In the genomic region with DNA sequence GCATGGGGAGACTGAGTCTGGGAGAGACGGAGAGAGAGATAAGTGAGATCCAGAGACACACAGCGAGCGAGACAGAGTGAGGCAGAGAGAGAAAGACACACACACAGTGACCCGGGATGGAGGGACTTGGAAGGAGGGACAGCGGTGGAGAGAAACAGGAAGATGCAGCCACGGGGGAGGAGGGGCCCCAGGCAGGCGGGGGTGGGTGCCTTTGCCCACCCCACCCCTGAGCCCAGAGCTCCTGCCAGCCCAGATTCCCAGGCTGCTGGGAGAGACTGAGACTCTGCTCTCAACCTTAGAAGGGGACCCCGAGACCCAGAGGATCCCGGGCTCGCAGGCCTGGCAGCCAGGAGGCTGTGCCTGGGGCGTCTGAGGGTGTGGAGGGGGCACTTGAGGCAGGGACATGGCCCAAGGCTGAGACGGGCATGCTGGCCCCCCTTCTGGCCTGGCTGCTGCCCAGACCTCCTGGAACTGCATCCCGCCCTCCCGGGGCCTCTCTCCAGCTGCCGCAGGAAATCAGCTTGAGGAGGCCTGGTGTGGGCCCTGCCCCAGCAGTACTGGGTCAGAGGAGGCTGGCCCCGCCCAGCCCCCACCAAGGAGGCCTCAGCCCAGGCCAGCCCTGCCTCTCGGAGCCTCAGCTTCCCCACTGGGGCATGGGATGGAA, we compare ENCODE assay signal across 9 cellular contexts. TPM values are rescaled to one million over a fixed set of nuclear protein-coding genes. Genes with fewer than 3 reads are reported as not detected.
A peak's percentile ranks its signal among the peaks of the same experiment; 100 is the strongest.
DNase-seq lines count a peak whose midpoint lies in the region; ATAC-seq, FAIRE-seq and TF ChIP-seq lines count a peak whose summit lies in the region.
"Had no signal": no experiment of that assay in that cellular context is flagged by ENCODE, and none has a peak within 500 bp of the region (broad histone marks: within the 10 kb centered on the region; RNA-seq: fewer than 3 reads in every experiment).

No MANE protein-coding gene starts in this region.

- intact Hi-C loops in lower leg skin (cut with DNase I; ENCODE audit: low total_unique reads), result no loop called here

- H3K9ac ChIP-seq in HUES6 (ENCODE audit: low read length), result no peak overlapping the region
- H3K9ac ChIP-seq in subcutaneous abdominal adipose tissue (ENCODE audit: low read length in 5 of 5), result peak overlapping the region in 2 of 5 donors; percentile 60 to 71

- ATAC-seq in GM18520 (IDR thresholded peaks at IDR 0.05; ENCODE audit: unreplicated experiment), result no peak

- peaks cover 84% of the 10 kb centered on the region for H3K36me3 ChIP-seq in HUES6 (ENCODE audit: control insufficient read depth, insufficient read depth, low read length)
- H3K36me3 ChIP-seq in subcutaneous abdominal adipose tissue (ENCODE audit: control insufficient read depth in 5 of 5, insufficient read depth in 5 of 5, low read length in 5 of 5), result peaks cover 0 to 97% (median 84%) of the 10 kb centered on the region in 5 donors

- H3K4me3 ChIP-seq in HUES6 (ENCODE audit: low read depth, low read length), result no peak overlapping the region
- no peak overlapping the region for H3K4me3 ChIP-seq in lower leg skin (ENCODE audit: low read depth, poor library complexity, severe bottlenecking)
- H3K4me3 ChIP-seq in subcutaneous abdominal adipose tissue (ENCODE audit: low read depth in 1 of 5, low read length in 5 of 5), result peak overlapping the region in 1 of 5 donors; percentile 9

- TF ChIP-seq CTCF in lower leg skin (IDR thresholded peaks at IDR 0.05), result no peak

- no peak for TF ChIP-seq POLR2A in lower leg skin (IDR thresholded peaks at IDR 0.05)
- TF ChIP-seq POLR2A in GM12891 (IDR thresholded peaks at IDR 0.05; ENCODE audit: low read depth, low read length), result no peak

- DNase-seq in lower leg skin (ENCODE audit: low spot score in 2 of 2), result peak; percentile 53 to 96
- no peak for DNase-seq in GM12891 (ENCODE audit: insufficient read length, low spot score)
- DNase-seq in stimulated activated CD4-positive, alpha-beta T cell treated with anti-CD3 and anti-CD28 coated beads, Interleukin-4, amount 100 ng/mL, for 4 hours, result no peak
- no peak for DNase-seq in NCI-H1105 treated with DMSO at 0.1 percent for 48 hours (lab: John Stamatoyannopoulos, UW)

- H3K27me3 ChIP-seq in HUES6 (ENCODE audit: control insufficient read depth, insufficient read depth, low read length), result no peaks in the 10 kb centered on the region
- no peaks in the 10 kb centered on the region for H3K27me3 ChIP-seq in subcutaneous abdominal adipose tissue (ENCODE audit: control insufficient read depth in 5 of 5, insufficient read depth in 4 of 5, low read length in 5 of 5)

- FAIRE-seq in GM12891 (lab: Jason Lieb, UNC), result no peak
- FAIRE-seq: TTC549 had no signal

- H3K27ac ChIP-seq in HUES6 (ENCODE audit: low read depth, low read length) (peak overlapping the region; percentile 16; the same call in 1 of the 2 replicates), cingulate gyrus (ENCODE audit: low read depth, low read length) (peak overlapping the region; percentile 54), subcutaneous abdominal adipose tissue (ENCODE audit: low read depth, low read length) (peak overlapping the region; percentile 42)

- H3K9me3 ChIP-seq in HUES6 (ENCODE audit: control insufficient read depth, insufficient read depth, low read depth, low read length) (no peaks in the 10 kb centered on the region), subcutaneous abdominal adipose tissue (ENCODE audit: control insufficient read depth in 5 of 5, low read length in 5 of 5) (no peaks in the 10 kb centered on the region)

- H3K4me1 ChIP-seq in HUES6 (ENCODE audit: control insufficient read depth, insufficient read depth, low read length) (peaks cover 23% of the 10 kb centered on the region), subcutaneous abdominal adipose tissue (ENCODE audit: control insufficient read depth in 5 of 5, insufficient read depth in 5 of 5, low read length in 5 of 5) (peaks cover 22 to 97% (median 90%) of the 10 kb centered on the region in 5 donors)

- 12 to 32% methylated on average over 11 to 12 of the region's 17 CpGs for WGBS in lower leg skin, 2 donors

TF ChIP-seq in GM12891, 5 proteins besides CTCF, POLR2A, EP300 and RAD21:
- no peak for TF ChIP-seq SPI1 (IDR thresholded peaks at IDR 0.05; ENCODE audit: low read depth, low read length)
- no peak for TF ChIP-seq POU2F2 (IDR thresholded peaks at IDR 0.05; ENCODE audit: low read depth, low read length)
- TF ChIP-seq PAX5 (IDR thresholded peaks at IDR 0.05; ENCODE audit: insufficient read depth, low read length, severe bottlenecking), result no peak
- no peak for TF ChIP-seq TAF1 (IDR thresholded peaks at IDR 0.05; ENCODE audit: low read depth, low read length)

RNA-seq across cellular contexts. Expression of a gene that starts 18.1 kb away (rescaled TPM):
- not detected for total RNA-seq in lower leg skin
- not detected for polyA plus RNA-seq in GM12891 (2012; ENCODE audit: low read depth, missing spikeins)

RNA-seq across cellular contexts. Expression of a gene that starts 32.6 kb away (rescaled TPM):
- total RNA-seq in lower leg skin, result not detected
- polyA plus RNA-seq in GM12891 (2012; ENCODE audit: low read depth, missing spikeins), result not detected

RNA-seq across cellular contexts. Expression of a gene that starts 45.4 kb away (rescaled TPM):
- 10 to 100 TPM; 24.0 to 42.6 (median 30.3) TPM for total RNA-seq in lower leg skin
- 0.63 TPM for polyA plus RNA-seq in GM12891 (2012; ENCODE audit: low read depth, missing spikeins)

Comparison
In these comparisons a context has a peak if more than half of its experiments do, and no peak if none do; other contexts are left out.
1. DNase-seq: peak in lower leg skin (2 of 2); none in GM12891 (single experiment), stimulated activated CD4-positive, alpha-beta T cell treated with anti-CD3 and anti-CD28 coated beads, Interleukin-4, amount 100 ng/mL, for 4 hours (0 of 2) and NCI-H1105 treated with DMSO at 0.1 percent for 48 hours (single experiment).
2. Peak in every context shown above with its lines, with median percentiles within 50 percentile points of each other: H3K27ac ChIP-seq.